2 cellular contexts compared by ENCODE assay signal in genomic region chr18:26524952-26525351, GRCh38.
TF ChIP-seq lines count a peak whose summit lies in the region.

No MANE protein-coding gene starts in this region.

TF ChIP-seq in GM23338, 12 proteins besides CTCF, POLR2A, EP300 and RAD21:
- TF ChIP-seq EZH2phosphoT487 (IDR thresholded peaks at IDR 0.05; ENCODE audit: unreplicated experiment) = no peak

TF ChIP-seq in H1, 55 proteins besides CTCF, POLR2A, EP300 and RAD21:
- TF ChIP-seq E2F6 (IDR thresholded peaks at IDR 0.05) = 0 out of 2 replicates have a peak, but pooled peaks have one; percentile 14
- TF ChIP-seq ATF2 (IDR thresholded peaks at IDR 0.05; ENCODE audit: low read length) = no peak
TF ChIP-seq in H1: peak in this region for 1.
